Comparison of ENCODE assay signal across 23 cellular contexts in the genomic region with DNA sequence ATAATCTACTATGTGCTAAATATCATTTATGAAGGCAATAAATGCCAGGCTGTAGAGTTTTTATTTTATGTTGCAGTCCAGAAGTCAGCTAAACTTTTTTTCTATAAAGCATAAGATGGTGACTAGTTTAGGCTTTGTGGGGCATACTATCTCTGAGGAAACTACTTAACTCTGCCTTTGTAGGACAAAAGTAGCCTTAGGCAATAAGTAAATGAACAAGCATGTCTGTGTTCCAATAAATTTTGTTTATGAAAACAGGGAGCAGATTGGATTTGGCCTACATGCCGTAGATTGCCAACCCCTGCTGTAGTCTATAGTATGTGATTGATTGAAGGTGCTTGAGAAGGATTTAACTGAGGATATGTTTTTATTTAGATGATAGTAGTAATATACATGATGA.
"Had no signal": no experiment of that assay in that cellular context is flagged by ENCODE, and none has a peak within 500 bp of the region (broad histone marks: within the 10 kb centered on the region; RNA-seq: fewer than 3 reads in every experiment).

No MANE protein-coding gene starts in this region.

- H3K27me3 Mint-ChIP-seq: effector memory CD8-positive, alpha-beta T cell; naive B cell; stimulated activated naive CD8-positive, alpha-beta T cell treated with anti-CD3 and anti-CD28 coated beads, Interleukin-15, Interleukin-2, amounts not matched to agents 100 ng/mL and 50 ng/mL, for 24 hours had no signal

- H3K9me3 Mint-ChIP-seq: nephron; stimulated activated naive CD8-positive, alpha-beta T cell treated with anti-CD3 and anti-CD28 coated beads, Interleukin-15, Interleukin-2, amounts not matched to agents 100 ng/mL and 50 ng/mL, for 24 hours had no signal

- H3K9me3 ChIP-seq: pancreas, prostate gland, right lobe of liver, tibial artery, upper lobe of left lung, uterus had no signal

- H3K36me3 ChIP-seq: esophagus muscularis mucosa, pancreas, prostate gland, right lobe of liver, tibial artery, upper lobe of left lung, uterus had no signal

- H3K4me3 Mint-ChIP-seq: effector memory CD8-positive, alpha-beta T cell; naive B cell; nephron; stimulated activated effector memory CD8-positive, alpha-beta T cell treated with anti-CD3 and anti-CD28 coated beads, Interleukin-12 subunit alpha, Interleukin-12 subunit beta, amount 100 ng/mL, for 72 hours; stimulated activated naive CD8-positive, alpha-beta T cell treated with anti-CD3 and anti-CD28 coated beads, Interleukin-15, Interleukin-2, amounts not matched to agents 100 ng/mL and 50 ng/mL, for 24 hours had no signal

- H3K4me1 Mint-ChIP-seq: naive B cell; nephron; stimulated activated effector memory CD8-positive, alpha-beta T cell treated with anti-CD3 and anti-CD28 coated beads, Interleukin-12 subunit alpha, Interleukin-12 subunit beta, amount 100 ng/mL, for 72 hours had no signal

- DNase-seq: effector memory CD8-positive, alpha-beta T cell; head of caudate nucleus; left colon; left ventricle myocardium superior; mesendoderm; naive B cell; occipital lobe; pancreas; retina; right lobe of liver; stimulated activated CD4-positive, alpha-beta T cell treated with anti-CD3 and anti-CD28 coated beads, Interleukin-4, amount 100 ng/mL, for 1 hour; stimulated activated CD8-positive, alpha-beta memory T cell treated with anti-CD3 and anti-CD28 coated beads, Interleukin-4, amount 100 ng/mL, for 48 hours; tibial artery; upper lobe of left lung; uterus had no signal

- H3K4me3 ChIP-seq: esophagus muscularis mucosa, hepatocyte, lung, pancreas, prostate gland, right lobe of liver, tibial artery, upper lobe of left lung, uterus had no signal

- H3K4me1 ChIP-seq: esophagus muscularis mucosa, foreskin keratinocyte, pancreas, prostate gland, right lobe of liver, tibial artery, upper lobe of left lung, uterus had no signal

- H3K36me3 Mint-ChIP-seq: naive B cell; stimulated activated effector memory CD8-positive, alpha-beta T cell treated with anti-CD3 and anti-CD28 coated beads, Interleukin-12 subunit alpha, Interleukin-12 subunit beta, amount 100 ng/mL, for 72 hours had no signal

- ATAC-seq: effector memory CD8-positive, alpha-beta T cell; foreskin keratinocyte; left colon; left ventricle myocardium superior; pancreas; right lobe of liver; stimulated activated effector memory CD8-positive, alpha-beta T cell treated with anti-CD3 and anti-CD28 coated beads, Interleukin-12 subunit alpha, Interleukin-12 subunit beta, amount 100 ng/mL, for 72 hours had no signal

- H3K27me3 ChIP-seq: esophagus muscularis mucosa, foreskin keratinocyte, hepatocyte, pancreas, right lobe of liver, tibial artery, upper lobe of left lung, uterus had no signal

- H3K27ac Mint-ChIP-seq: effector memory CD8-positive, alpha-beta T cell; naive B cell; nephron; stimulated activated effector memory CD8-positive, alpha-beta T cell treated with anti-CD3 and anti-CD28 coated beads, Interleukin-12 subunit alpha, Interleukin-12 subunit beta, amount 100 ng/mL, for 72 hours; stimulated activated naive CD8-positive, alpha-beta T cell treated with anti-CD3 and anti-CD28 coated beads, Interleukin-15, Interleukin-2, amounts not matched to agents 100 ng/mL and 50 ng/mL, for 24 hours had no signal
